ENCODE assay signal across 2 cellular contexts in genomic region chr11:27097538-27097937, GRCh38.
TF ChIP-seq lines count a peak whose summit lies in the region.

No MANE protein-coding gene starts in this region.

TF ChIP-seq in liver, 16 proteins besides CTCF, POLR2A, EP300 and RAD21 (continued from another document):
- TF ChIP-seq ZBTB33 (IDR thresholded peaks at IDR 0.05): no peak
- TF ChIP-seq MAX (IDR thresholded peaks at IDR 0.05): no peak
- TF ChIP-seq YY1 (IDR thresholded peaks at IDR 0.05): peak; percentile 11
- TF ChIP-seq HNF4A (conservative IDR thresholded peaks at IDR 0.05): peak; percentile 37 to 49
- TF ChIP-seq SP1 (IDR thresholded peaks at IDR 0.05): no peak
- no peak for TF ChIP-seq NR2F2 (IDR thresholded peaks at IDR 0.05)

TF ChIP-seq in HepG2, 621 proteins besides CTCF, POLR2A, EP300 and RAD21 (continued from another document):
- TF ChIP-seq FOXO4 (CRISPR knock-in tag; conservative IDR thresholded peaks at IDR 0.05) (no peak), POLR2G (IDR thresholded peaks at IDR 0.05; ENCODE audit: low read depth, low read length) (no peak), ZNF350 (CRISPR knock-in tag; IDR thresholded peaks at IDR 0.05; ENCODE audit: borderline replicate concordance, low read depth) (no peak), RBM39 (IDR thresholded peaks at IDR 0.05; ENCODE audit: low read depth, low read length, poor library complexity, severe bottlenecking) (no peak), NR2F1 (CRISPR knock-in tag; IDR thresholded peaks at IDR 0.05) (no peak), ZBTB7B (CRISPR knock-in tag; IDR thresholded peaks at IDR 0.05) (no peak), ARID3A (IDR thresholded peaks at IDR 0.05; ENCODE audit: low read depth, low read length) (no peak), ZNF616 (CRISPR knock-in tag; IDR thresholded peaks at IDR 0.05; ENCODE audit: low read depth) (no peak), SP2 (CRISPR knock-in tag; IDR thresholded peaks at IDR 0.05) (no peak), ZNF20 (CRISPR knock-in tag; IDR thresholded peaks at IDR 0.05) (no peak), HNRNPL (IDR thresholded peaks at IDR 0.05; ENCODE audit: low read depth, low read length) (no peak), RCOR2 (CRISPR knock-in tag; IDR thresholded peaks at IDR 0.05) (no peak), SP140L (CRISPR knock-in tag; IDR thresholded peaks at IDR 0.05; ENCODE audit: borderline replicate concordance) (no peak)
- TF ChIP-seq, protein P1, sequence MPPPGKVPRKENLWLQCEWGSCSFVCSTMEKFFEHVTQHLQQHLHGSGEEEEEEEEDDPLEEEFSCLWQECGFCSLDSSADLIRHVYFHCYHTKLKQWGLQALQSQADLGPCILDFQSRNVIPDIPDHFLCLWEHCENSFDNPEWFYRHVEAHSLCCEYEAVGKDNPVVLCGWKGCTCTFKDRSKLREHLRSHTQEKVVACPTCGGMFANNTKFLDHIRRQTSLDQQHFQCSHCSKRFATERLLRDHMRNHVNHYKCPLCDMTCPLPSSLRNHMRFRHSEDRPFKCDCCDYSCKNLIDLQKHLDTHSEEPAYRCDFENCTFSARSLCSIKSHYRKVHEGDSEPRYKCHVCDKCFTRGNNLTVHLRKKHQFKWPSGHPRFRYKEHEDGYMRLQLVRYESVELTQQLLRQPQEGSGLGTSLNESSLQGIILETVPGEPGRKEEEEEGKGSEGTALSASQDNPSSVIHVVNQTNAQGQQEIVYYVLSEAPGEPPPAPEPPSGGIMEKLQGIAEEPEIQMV (CRISPR knock-in tag; IDR thresholded peaks at IDR 0.05; ENCODE audit: low read depth): no peak
- TF ChIP-seq, protein P2, sequence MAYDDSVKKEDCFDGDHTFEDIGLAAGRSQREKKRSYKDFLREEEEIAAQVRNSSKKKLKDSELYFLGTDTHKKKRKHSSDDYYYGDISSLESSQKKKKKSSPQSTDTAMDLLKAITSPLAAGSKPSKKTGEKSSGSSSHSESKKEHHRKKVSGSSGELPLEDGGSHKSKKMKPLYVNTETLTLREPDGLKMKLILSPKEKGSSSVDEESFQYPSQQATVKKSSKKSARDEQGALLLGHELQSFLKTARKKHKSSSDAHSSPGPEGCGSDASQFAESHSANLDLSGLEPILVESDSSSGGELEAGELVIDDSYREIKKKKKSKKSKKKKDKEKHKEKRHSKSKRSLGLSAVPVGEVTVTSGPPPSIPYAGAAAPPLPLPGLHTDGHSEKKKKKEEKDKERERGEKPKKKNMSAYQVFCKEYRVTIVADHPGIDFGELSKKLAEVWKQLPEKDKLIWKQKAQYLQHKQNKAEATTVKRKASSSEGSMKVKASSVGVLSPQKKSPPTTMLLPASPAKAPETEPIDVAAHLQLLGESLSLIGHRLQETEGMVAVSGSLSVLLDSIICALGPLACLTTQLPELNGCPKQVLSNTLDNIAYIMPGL (CRISPR knock-in tag; IDR thresholded peaks at IDR 0.05; ENCODE audit: borderline replicate concordance in 1 of 2, low read depth in 1 of 2): no peak
- TF ChIP-seq, protein P3, sequence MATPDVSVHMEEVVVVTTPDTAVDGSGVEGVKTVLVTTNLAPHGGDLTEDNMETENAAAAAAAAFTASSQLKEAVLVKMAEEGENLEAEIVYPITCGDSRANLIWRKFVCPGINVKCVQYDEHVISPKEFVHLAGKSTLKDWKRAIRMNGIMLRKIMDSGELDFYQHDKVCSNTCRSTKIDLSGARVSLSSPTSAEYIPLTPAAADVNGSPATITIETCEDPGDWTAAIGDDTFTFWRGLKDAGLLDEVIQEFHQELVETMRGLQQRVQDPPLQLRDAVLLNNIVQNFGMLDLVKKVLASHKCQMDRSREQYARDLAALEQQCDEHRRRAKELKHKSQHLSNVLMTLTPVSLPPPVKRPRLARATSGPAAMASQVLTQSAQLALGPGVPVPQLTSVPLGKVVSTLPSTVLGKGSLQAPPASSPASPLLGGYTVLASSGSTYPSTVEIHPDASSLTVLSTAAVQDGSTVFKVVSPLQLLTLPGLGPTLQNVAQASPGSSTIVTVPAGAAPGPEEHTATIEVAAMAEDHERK (CRISPR knock-in tag; IDR thresholded peaks at IDR 0.05; ENCODE audit: low read depth): no peak
